31 cellular contexts compared by ENCODE assay signal in the genomic region with DNA sequence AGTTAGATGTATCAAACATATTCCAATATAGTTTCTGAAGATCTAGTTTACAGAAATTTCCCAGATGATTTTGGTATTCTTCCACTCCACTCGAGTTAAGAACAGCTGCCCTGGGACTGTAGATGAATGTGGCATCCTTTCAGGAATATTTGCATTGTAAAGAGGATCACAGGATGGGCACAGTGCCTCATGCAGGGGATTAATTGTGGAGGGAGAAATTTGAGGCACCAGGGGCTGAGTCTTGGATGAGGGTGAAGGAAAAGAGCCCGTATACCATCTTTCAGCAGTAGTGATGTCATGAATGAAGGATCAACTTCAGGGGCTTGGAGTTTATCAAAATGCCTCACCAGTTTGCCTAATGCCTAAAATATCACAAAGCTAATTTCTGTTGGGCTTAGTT. TPM values are rescaled to one million over a fixed set of nuclear protein-coding genes. Genes with fewer than 3 reads are reported as not detected.
DNase-seq lines count a peak whose midpoint lies in the region; FAIRE-seq and TF ChIP-seq lines count a peak whose summit lies in the region.
"Had no signal": no experiment of that assay in that cellular context is flagged by ENCODE, and none has a peak within 500 bp of the region (broad histone marks: within the 10 kb centered on the region; RNA-seq: fewer than 3 reads in every experiment).

No MANE protein-coding gene starts in this region.

- no peak overlapping the region for H3K23ac ChIP-seq in H1 (ENCODE audit: insufficient read length)

- no peak for FAIRE-seq in H1 (lab: Jason Lieb, UNC)
- FAIRE-seq: A204.1, A549, D721Med had no signal

- H3K9me3 ChIP-seq in SK-N-MC (ENCODE audit: low read depth, low read length), result peaks cover under 1% of the 10 kb centered on the region; the same call in 1 of the 2 replicates
- H3K9me3 ChIP-seq in H1 (ENCODE audit: insufficient read depth in 2 of 2, low read depth in 1 of 2, low read length in 1 of 2), result peaks cover 6 to 7% of the 10 kb centered on the region in 2 experiments
- no peaks in the 10 kb centered on the region for H3K9me3 ChIP-seq in MM.1S (replicated peaks; ENCODE audit: insufficient read depth, low read length)

- no peak overlapping the region for H2BK5ac ChIP-seq in H1 (ENCODE audit: low read depth, low read length)

- no peaks in the 10 kb centered on the region for H3K27me3 ChIP-seq in H1 (replicated peaks in 1 of 4; ENCODE audit: control insufficient read depth in 3 of 4, extremely low read depth in 1 of 4, insufficient read depth in 3 of 4, low read length in 3 of 4)
- no peaks in the 10 kb centered on the region for H3K27me3 ChIP-seq in MM.1S (replicated peaks; ENCODE audit: insufficient read depth, low read length)
- H3K27me3 ChIP-seq: BE2C; BLaER1; BLaER1 treated with 17β-estradiol and CSF1 and Interleukin-3, amounts not matched to agents 10 nM and 100 nM had no signal

- H2AFZ ChIP-seq in H1 (ENCODE audit: low read length) (no peak overlapping the region), MM.1S (ENCODE audit: low read length) (no peak overlapping the region)

- 74% methylated on average over 2 of the region's 2 CpGs; no CpG with 5 or more reads in 1 of the 2 experiments for WGBS in H1 (ENCODE audit: extremely low coverage in 1 of 2, insufficient coverage in 1 of 2, insufficient read length in 1 of 2, insufficient replicate concordance in 2 of 2, low coverage in 1 of 2, low lambda C conversion rate in 2 of 2, missing lambda C conversion rate in 1 of 2), 2 experiments

- peaks cover 0 to 2% (median 0%) of the 10 kb centered on the region in 4 experiments; a peak in 1 of 7 replicates for H3K4me1 ChIP-seq in H1 (replicated peaks in 1 of 4; ENCODE audit: control insufficient read depth in 3 of 4, insufficient read depth in 4 of 4, low read length in 3 of 4)
- H3K4me1 ChIP-seq in MM.1S (ENCODE audit: low read length), result no peaks in the 10 kb centered on the region
- H3K4me1 ChIP-seq: A549, BE2C, Caco-2 had no signal

- no peak overlapping the region for H3K4me3 ChIP-seq in SK-N-MC
- H3K4me3 ChIP-seq in H1 (ENCODE audit: extremely low read depth in 1 of 4, insufficient read depth in 2 of 4, low read depth in 3 of 4, low read length in 4 of 4), result no peak overlapping the region
- H3K4me3 ChIP-seq in MM.1S (ENCODE audit: low read length), result no peak overlapping the region
- H3K4me3 ChIP-seq: A549; BLaER1; BLaER1 treated with 17β-estradiol and CSF1 and Interleukin-3, amounts not matched to agents 10 nM and 100 nM had no signal

- H4K20me1 ChIP-seq in H1 (replicated peaks in 1 of 2; ENCODE audit: control insufficient read depth in 1 of 2, insufficient read depth in 2 of 2, low read length in 2 of 2) (no peaks in the 10 kb centered on the region), MM.1S (ENCODE audit: insufficient read depth, low read length) (no peaks in the 10 kb centered on the region)

- H3F3A ChIP-seq in MM.1S (ENCODE audit: insufficient read depth, low read length), result no peaks in the 10 kb centered on the region

- peaks cover 4% of the 10 kb centered on the region; the same call in 1 of the 2 replicates for H3K23me2 ChIP-seq in H1 (ENCODE audit: low read depth, low read length)

- TF ChIP-seq EP300 in H1 (IDR thresholded peaks at IDR 0.05; ENCODE audit: borderline replicate concordance in 1 of 2, low read depth in 2 of 2, low read length in 2 of 2), result no peak

- H3K56ac ChIP-seq in H1 (replicated peaks; ENCODE audit: insufficient read length, low read depth, low read length), result no peak overlapping the region

- no peak overlapping the region for H3K27ac ChIP-seq in SK-N-MC
- H3K27ac ChIP-seq in H1 (ENCODE audit: low read depth, low read length), result no peak overlapping the region
- no peak overlapping the region for H3K27ac ChIP-seq in MM.1S (ENCODE audit: low read length)
- H3K27ac ChIP-seq: 22Rv1; A549; BLaER1; BLaER1 treated with 17β-estradiol and CSF1 and Interleukin-3, amounts not matched to agents 10 nM and 100 nM; C4-2B had no signal

- H2AK5ac ChIP-seq in H1 (ENCODE audit: low read depth, low read length), result no peak overlapping the region

- H3K36me3 ChIP-seq in SK-N-MC (ENCODE audit: insufficient read depth, low read length), result no peaks in the 10 kb centered on the region
- H3K36me3 ChIP-seq in H1 (ENCODE audit: control insufficient read depth in 2 of 4, insufficient read depth in 4 of 4, low read length in 3 of 4), result no peaks in the 10 kb centered on the region
- H3K36me3 ChIP-seq in MM.1S (replicated peaks; ENCODE audit: insufficient read depth, low read length), result no peaks in the 10 kb centered on the region
- H3K36me3 ChIP-seq: BE2C, BLaER1 had no signal

- no peak for TF ChIP-seq CTCF in H1 (IDR thresholded peaks at IDR 0.05; ENCODE audit: control extremely low read depth in 1 of 3, insufficient read depth in 1 of 3, low read depth in 1 of 3, low read length in 3 of 3)
- TF ChIP-seq CTCF in MM.1S (IDR thresholded peaks at IDR 0.05; ENCODE audit: low read length), result no peak

- POLR2A ChIA-PET in H1 (lab: Charles Lee; ENCODE audit: partially characterized antibody), result no interaction called here

- no peak overlapping the region for H3K18ac ChIP-seq in H1 (ENCODE audit: extremely low read depth, low read length)

- H3K4me2 ChIP-seq in H1 (ENCODE audit: insufficient read depth in 1 of 2, low read depth in 2 of 2, low read length in 2 of 2) (no peak overlapping the region), MM.1S (ENCODE audit: low read depth, low read length) (no peak overlapping the region)
- H3K4me2 ChIP-seq: A549; BLaER1; BLaER1 treated with 17β-estradiol and CSF1 and Interleukin-3, amounts not matched to agents 10 nM and 100 nM had no signal

- no peak overlapping the region for H2BK20ac ChIP-seq in H1 (ENCODE audit: low read length)

- DNase-seq in SK-N-MC (ENCODE audit: low read depth, low spot score) (no peak), H1 (ENCODE audit: low read depth in 1 of 2, low spot score in 2 of 2) (no peak), CD1c-positive myeloid dendritic cell (ENCODE audit: extremely low spot score) (no peak), MM.1S (no peak)
- DNase-seq: 8988T; ACHN; AML-193; BE2C; C1 segment of cervical spinal cord; Caco-2; Calu3; CD4-positive, alpha-beta memory T cell; CD4-positive, alpha-beta T cell; CD4-positive, CD25-positive, alpha-beta regulatory T cell; CD8-positive, alpha-beta memory T cell; CD8-positive, alpha-beta T cell; COR-L47; DMS 273 treated with DMSO at 0.1 percent for 48 hours; DMS153; DMS53; DMS79; DMS79 treated with DMSO at 0.1 percent for 48 hours; DND-41; EL had no signal

- no peak overlapping the region for H4K91ac ChIP-seq in H1 (replicated peaks; ENCODE audit: insufficient read length, low read length)

- H4K5ac ChIP-seq in H1 (ENCODE audit: insufficient read length, low read depth, low read length), result no peak overlapping the region

- no peak overlapping the region for H2BK12ac ChIP-seq in H1 (ENCODE audit: low read depth, low read length)

- H3K4ac ChIP-seq in H1 (replicated peaks; ENCODE audit: insufficient read length, low read depth, low read length), result no peak overlapping the region

- H4K8ac ChIP-seq in H1 (ENCODE audit: extremely low read depth, insufficient read depth, low read length), result no peak overlapping the region

- no peak for TF ChIP-seq RAD21 in H1 (IDR thresholded peaks at IDR 0.05 in 1 of 2, conservative IDR thresholded peaks at IDR 0.05 in 1 of 2; ENCODE audit: low read depth in 2 of 2, low read length in 2 of 2)

- H3K79me2 ChIP-seq in H1 (ENCODE audit: control insufficient read depth in 1 of 2, insufficient read depth in 2 of 2, low read length in 2 of 2) (peaks cover 0 to 1% of the 10 kb centered on the region in 2 experiments; a peak in 1 of 4 replicates), MM.1S (ENCODE audit: low read length) (no peaks in the 10 kb centered on the region)

- H2BK15ac ChIP-seq in H1 (ENCODE audit: low read length), result no peak overlapping the region

- CTCF ChIA-PET in H1 (lab: Charles Lee; ENCODE audit: partially characterized antibody), result interaction anchor here (0.8 to 3.8 kb wide), 20 partner anchors 10 to 672 kb away, joined by 3 to 20 read pairs (median 4); partner anchors contain the start of gene N4BP2L2

- H3K14ac ChIP-seq in H1 (ENCODE audit: insufficient read length), result no peak overlapping the region

- no peaks in the 10 kb centered on the region for H3K9me2 ChIP-seq in MM.1S (replicated peaks; ENCODE audit: insufficient read depth, low read length)

- H3K9ac ChIP-seq in SK-N-MC (ENCODE audit: insufficient read length) (peak overlapping the region; percentile 41), H1 (replicated peaks in 1 of 4; ENCODE audit: extremely low read depth in 1 of 4, low read depth in 3 of 4, low read length in 3 of 4) (no peak overlapping the region), MM.1S (ENCODE audit: low read length) (no peak overlapping the region)
- H3K9ac ChIP-seq: BLaER1; BLaER1 treated with 17β-estradiol and CSF1 and Interleukin-3, amounts not matched to agents 10 nM and 100 nM had no signal

- H3K79me1 ChIP-seq in H1 (ENCODE audit: low read depth, low read length), result no peaks in the 10 kb centered on the region; the same call in 1 of the 2 replicates

- TF ChIP-seq POLR2A in H1 (IDR thresholded peaks at IDR 0.05; ENCODE audit: control extremely low read depth in 1 of 2, low read depth in 2 of 2, low read length in 2 of 2), result no peak

- no peak overlapping the region for H2BK120ac ChIP-seq in H1 (replicated peaks; ENCODE audit: low read depth, low read length)

RNA-seq across cellular contexts. Expression of gene PDS5B, which starts 4.0 kb away (rescaled TPM):
- total RNA-seq in H1 (2021; fragmentation: NEBNext Ultra II Directional; extraction: Animal tissue kit (Norgen Biotek cat#: 25700)), result 54.6 and 59.1 TPM in 2 replicates
- 3.1 and 5.5 TPM in 2 replicates for polyA plus RNA-seq in H1 (2011; rRNA removed)
- polyA plus RNA-seq in H1 (2011; cell fraction: cytosol; rRNA removed), result 8.9 TPM
- 3.6 TPM for polyA plus RNA-seq in H1 (2011; cell fraction: nucleus; rRNA removed)
- 12.1 to 28.8 TPM (median 15.8 TPM) in 4 replicates for polyA plus RNA-seq in H1 (2012, experiment 1 of 2)
- polyA plus RNA-seq in H1 (2012, experiment 2 of 2), result 0.75 TPM
- 52.7 TPM for polyA plus RNA-seq in H1 (2013, experiment 1 of 2)
- 49.7 TPM for polyA plus RNA-seq in H1 (2013, experiment 2 of 2)
- 21.5 and 34.8 TPM in 2 replicates for polyA minus RNA-seq in H1 (2011; rRNA and poly(A)+ RNA removed)
- 23.5 TPM for polyA minus RNA-seq in H1 (2011; cell fraction: cytosol; rRNA and poly(A)+ RNA removed)
- polyA minus RNA-seq in H1 (2011; cell fraction: nucleus; rRNA and poly(A)+ RNA removed), result 59.8 TPM

RNA-seq across cellular contexts. Expression of gene N4BP2L2, which starts 43.7 kb away (rescaled TPM):
- 64.0 and 67.6 TPM in 2 replicates for total RNA-seq in H1 (2021; fragmentation: NEBNext Ultra II Directional; extraction: Animal tissue kit (Norgen Biotek cat#: 25700))
- 9.3 and 14.6 TPM in 2 replicates for polyA plus RNA-seq in H1 (2011; rRNA removed)
- polyA plus RNA-seq in H1 (2011; cell fraction: cytosol; rRNA removed), result 26.8 TPM
- 6.8 TPM for polyA plus RNA-seq in H1 (2011; cell fraction: nucleus; rRNA removed)
- polyA plus RNA-seq in H1 (2012, experiment 1 of 2), result 28.0 to 70.6 TPM (median 34.3 TPM) in 4 replicates
- polyA plus RNA-seq in H1 (2012, experiment 2 of 2), result 3.1 TPM
- polyA plus RNA-seq in H1 (2013, experiment 1 of 2), result 43.7 TPM
- polyA plus RNA-seq in H1 (2013, experiment 2 of 2), result 42.3 TPM
- 20.8 and 30.0 TPM in 2 replicates for polyA minus RNA-seq in H1 (2011; rRNA and poly(A)+ RNA removed)
- polyA minus RNA-seq in H1 (2011; cell fraction: cytosol; rRNA and poly(A)+ RNA removed), result 13.6 TPM
- 40.4 TPM for polyA minus RNA-seq in H1 (2011; cell fraction: nucleus; rRNA and poly(A)+ RNA removed)
